In genomic region chr6:150638286-150638685, GRCh38 we compare ENCODE assay signal across 22 cellular contexts.
"Had no signal": no experiment of that assay in that cellular context is flagged by ENCODE, and none has a peak within 500 bp of the region (broad histone marks: within the 10 kb centered on the region; RNA-seq: fewer than 3 reads in every experiment).

No MANE protein-coding gene starts in this region.

- H3K27me3 ChIP-seq: testis had no signal

- H3K4me3 Mint-ChIP-seq: activated CD4-positive, alpha-beta memory T cell treated with anti-CD3 and anti-CD28 coated beads, Interleukin-2, amount 10 ng/mL, durations not matched to agents 7 days and 5 days; activated T-cell treated with anti-CD3 and anti-CD28 coated beads, Interleukin-2, amount 50 U/mL, for 24 hours; brain; natural killer cell; T-helper 1 cell treated with Interleukin-12 subunit alpha and Interleukin-12 subunit beta and Interleukin-4 antibody, amounts not matched to agents 30 μg/mL and 1 μg/mL, for 36 hours; type B pancreatic cell had no signal

- H3K27me3 Mint-ChIP-seq: type B pancreatic cell had no signal

- ATAC-seq: foreskin keratinocyte, left lobe of liver, natural killer cell had no signal

- H3K9me3 Mint-ChIP-seq: activated CD4-positive, alpha-beta memory T cell treated with anti-CD3 and anti-CD28 coated beads, Interleukin-2, amount 10 ng/mL, durations not matched to agents 7 days and 5 days; activated T-cell treated with anti-CD3 and anti-CD28 coated beads, Interleukin-2, amount 50 U/mL, for 24 hours; activated T-helper 2 cell treated with anti-CD3 and anti-CD28 coated beads, Interferon-gamma antibody, Interleukin-2, Interleukin-4, amounts not matched to agents 10 μg/mL and 5 μg/mL and 100 μg/mL, durations not matched to agents 14 hours and 24 hours and 36 hours; natural killer cell; T-helper 1 cell treated with Interleukin-12 subunit alpha and Interleukin-12 subunit beta and Interleukin-4 antibody, amounts not matched to agents 30 μg/mL and 1 μg/mL, for 36 hours; type B pancreatic cell had no signal

- H3K4me1 ChIP-seq: foreskin keratinocyte, testis had no signal

- H3K27ac ChIP-seq: coronary artery, foreskin keratinocyte, testis, VCaP had no signal

- H3K9me3 ChIP-seq: testis had no signal

- H3K27ac Mint-ChIP-seq: activated CD4-positive, alpha-beta memory T cell treated with anti-CD3 and anti-CD28 coated beads, Interleukin-2, amount 10 ng/mL, durations not matched to agents 7 days and 5 days; activated T-cell treated with anti-CD3 and anti-CD28 coated beads, Interleukin-2, amount 50 U/mL, for 24 hours; activated T-helper 2 cell treated with anti-CD3 and anti-CD28 coated beads, Interferon-gamma antibody, Interleukin-2, Interleukin-4, amounts not matched to agents 10 μg/mL and 5 μg/mL and 100 μg/mL, durations not matched to agents 14 hours and 24 hours and 36 hours; natural killer cell; T-helper 1 cell treated with Interleukin-12 subunit alpha and Interleukin-12 subunit beta and Interleukin-4 antibody, amounts not matched to agents 30 μg/mL and 1 μg/mL, for 36 hours; type B pancreatic cell had no signal

- H3K4me3 ChIP-seq: coronary artery, testis had no signal

- DNase-seq: activated CD4-positive, alpha-beta memory T cell treated with anti-CD3 and anti-CD28 coated beads, Interleukin-2, amount 10 ng/mL, durations not matched to agents 7 days and 5 days; activated CD4-positive, alpha-beta T cell treated with anti-CD3 and anti-CD28 coated beads for 1 hour; activated naive CD4-positive, alpha-beta T cell treated with Interleukin-2 at 50 U/mL for 16 hours; activated T-cell treated with anti-CD3 and anti-CD28 coated beads, Interleukin-2, amount 50 U/mL, for 24 hours; anterior cingulate cortex; foreskin keratinocyte; hippocampal formation; islet precursor cell; mesendoderm; natural killer cell; occipital lobe; posterior cingulate gyrus; stimulated activated CD4-positive, alpha-beta T cell treated with anti-CD3 and anti-CD28 coated beads, Interleukin-12 subunit alpha, Interleukin-12 subunit beta, amount 100 ng/mL, for 4 hours; stimulated activated CD4-positive, alpha-beta T cell treated with anti-CD3 and anti-CD28 coated beads, Interleukin-1b, Interleukin-23, amount 100 ng/mL, for 48 hours; testis had no signal

- H3K36me3 Mint-ChIP-seq: natural killer cell had no signal
